ENCODE assay signal across 8 cellular contexts in the genomic region with DNA sequence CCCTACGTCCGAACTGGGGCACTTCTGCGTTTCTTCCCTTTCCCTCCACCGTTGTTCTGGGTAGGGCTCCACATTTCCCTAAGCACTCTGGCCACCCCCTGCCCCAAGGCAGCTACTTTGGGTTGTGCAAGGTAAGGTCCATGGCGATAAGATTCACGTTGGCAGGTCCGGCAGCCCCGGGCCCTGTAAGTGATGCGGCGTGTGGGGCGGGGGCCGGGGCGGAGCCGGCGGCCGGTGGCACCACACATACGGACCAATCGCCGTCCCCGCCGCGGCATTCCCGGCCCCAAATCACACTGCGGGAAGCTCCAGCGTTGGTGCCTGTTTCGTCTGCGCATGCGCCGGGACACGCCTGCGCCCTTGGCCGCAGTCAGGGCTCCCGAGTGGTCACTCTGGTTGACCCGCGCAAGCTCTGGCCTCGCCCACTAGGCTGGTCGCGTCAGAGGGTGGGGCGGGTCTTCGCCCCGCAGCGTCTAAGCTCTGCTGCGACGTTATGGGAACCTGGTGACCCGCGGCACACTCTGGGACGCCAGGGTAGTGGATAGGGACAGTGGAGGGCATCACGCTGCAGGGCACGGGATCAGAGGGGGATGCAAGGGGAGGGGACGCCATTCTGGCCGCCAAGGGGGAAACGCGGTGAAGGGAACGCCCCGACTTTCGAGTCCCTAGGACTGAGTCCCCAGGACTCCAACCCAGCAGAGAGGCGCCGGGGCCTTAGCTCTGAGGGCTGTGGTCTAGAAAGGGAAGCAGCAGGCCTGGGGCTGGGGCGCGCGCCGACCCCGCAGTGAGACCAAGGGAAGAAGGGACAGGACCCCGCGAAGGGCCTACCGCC. TPM values are rescaled to one million over a fixed set of nuclear protein-coding genes. Genes with fewer than 3 reads are reported as not detected.
A peak's percentile ranks its signal among the peaks of the same experiment; 100 is the strongest.
DNase-seq lines count a peak whose midpoint lies in the region; ATAC-seq and TF ChIP-seq lines count a peak whose summit lies in the region.

No MANE protein-coding gene starts in this region.

- peak; percentile 75 for DNase-seq in GM04503 (ENCODE audit: low read depth)
- peak; percentile 99 for DNase-seq in H7
- peak; percentile 97 for DNase-seq in M059J (ENCODE audit: low read depth)
- DNase-seq in SJCRH30 = peak; percentile 94 to 95
- peak; percentile 97 for DNase-seq in astrocyte of the spinal cord (ENCODE audit: low read depth, low spot score)
- DNase-seq in right cardiac atrium = peak; percentile 98 to 100 (median 99)
- DNase-seq in posterior cingulate gyrus = peak; percentile 93 to 99 (median 96)
- no peak for DNase-seq in OCI-M2 (lab: John Stamatoyannopoulos, UW; ENCODE audit: unreplicated experiment)

- H3K4me3 ChIP-seq in H7 (ENCODE audit: insufficient read depth, low read depth, low read length) = peak overlapping the region; percentile 99
- peak overlapping the region; percentile 72 for H3K4me3 ChIP-seq in SJCRH30
- H3K4me3 ChIP-seq in astrocyte of the spinal cord (ENCODE audit: low read depth, low read length) = peak overlapping the region; percentile 76
- peak overlapping the region; percentile 32 for H3K4me3 ChIP-seq in right cardiac atrium (ENCODE audit: low read length)

- H3K27me3 ChIP-seq in H7 (ENCODE audit: control insufficient read depth, insufficient read depth, low read length) (no peaks in the 10 kb centered on the region), SJCRH30 (no peaks in the 10 kb centered on the region), right cardiac atrium (ENCODE audit: control insufficient read depth, insufficient read depth) (no peaks in the 10 kb centered on the region)

- intact Hi-C loops in right cardiac atrium (cut with DNase I) = loop anchor here in 1 of 4 donors (10.0 kb wide), 1 partner anchor 50 kb away; no protein-coding TSS in a partner anchor
- intact Hi-C loops in posterior cingulate gyrus (cut with DNase I) = loop anchor here (5.0 kb wide), 1 partner anchor 77 kb away; the partner anchor contains the start of gene FADS3

- H3K27ac ChIP-seq in SJCRH30 (peak overlapping the region; percentile 80), right cardiac atrium (ENCODE audit: low read length) (peak overlapping the region; percentile 91)

- under 1% methylated on average over 66 of the region's 66 CpGs for WGBS in right cardiac atrium

- in situ Hi-C loops in astrocyte of the spinal cord (cut with HindIII; ENCODE audit: low sequenced_read_pairs) = no loop called here

- ATAC-seq in right cardiac atrium = peak; percentile 96 to 97

- peaks cover 26% of the 10 kb centered on the region for H3K36me3 ChIP-seq in H7 (replicated peaks; ENCODE audit: control insufficient read depth, insufficient read depth, low read length)
- peaks cover 29% of the 10 kb centered on the region for H3K36me3 ChIP-seq in SJCRH30

- TF ChIP-seq CTCF in astrocyte of the spinal cord (IDR thresholded peaks at IDR 0.05; ENCODE audit: low read depth, low read length) = no peak

- H3K4me1 ChIP-seq in SJCRH30 (no peaks in the 10 kb centered on the region), right cardiac atrium (ENCODE audit: control insufficient read depth, insufficient read depth, low read length) (no peaks in the 10 kb centered on the region)

- H3K9me3 ChIP-seq in SJCRH30 (replicated peaks) = no peaks in the 10 kb centered on the region
- no peaks in the 10 kb centered on the region for H3K9me3 ChIP-seq in right cardiac atrium (ENCODE audit: control insufficient read depth, low read length)

RNA-seq across cellular contexts. Expression of gene FADS1, which starts 1.6 kb away (rescaled TPM):
- total RNA-seq in H7 (2014; rRNA removed; shearing (Covaris generic)) = 99.2 and 115 TPM in 2 replicates
- total RNA-seq in M059J (2014; rRNA removed; shearing (Covaris generic)) = 57.7 and 69.5 TPM in 2 replicates
- 94.6 and 105 TPM in 2 replicates for total RNA-seq in SJCRH30 (2014; rRNA removed; shearing (Covaris generic))
- total RNA-seq in right cardiac atrium = 10 to 100 TPM; 41.3 to 45.7 (median 43.3) TPM
- 27.6 TPM for polyA plus RNA-seq in right cardiac atrium

RNA-seq across cellular contexts. Expression of gene FADS2, which starts 12.9 kb away (rescaled TPM):
- 176 and 225 TPM in 2 replicates for total RNA-seq in H7 (2014; rRNA removed; shearing (Covaris generic))
- 224 and 254 TPM in 2 replicates for total RNA-seq in M059J (2014; rRNA removed; shearing (Covaris generic))
- 13.3 and 14.2 TPM in 2 replicates for total RNA-seq in SJCRH30 (2014; rRNA removed; shearing (Covaris generic))
- total RNA-seq in right cardiac atrium = 10 to 100 TPM; 16.4 to 38.1 (median 31.1) TPM
- polyA plus RNA-seq in right cardiac atrium = 30.6 TPM

RNA-seq across cellular contexts. Expression of gene FEN1, which starts 22.5 kb away (rescaled TPM):
- total RNA-seq in H7 (2014; rRNA removed; shearing (Covaris generic)) = 103 and 119 TPM in 2 replicates
- total RNA-seq in M059J (2014; rRNA removed; shearing (Covaris generic)) = 106 and 150 TPM in 2 replicates
- 87.3 and 92.0 TPM in 2 replicates for total RNA-seq in SJCRH30 (2014; rRNA removed; shearing (Covaris generic))
- 1 to 10 TPM; 4.6 to 5.4 (median 5.1) TPM for total RNA-seq in right cardiac atrium
- 4.6 TPM for polyA plus RNA-seq in right cardiac atrium

RNA-seq across cellular contexts. Expression of gene TMEM258, which starts 22.8 kb away (rescaled TPM):
- total RNA-seq in H7 (2014; rRNA removed; shearing (Covaris generic)) = 263 and 296 TPM in 2 replicates
- total RNA-seq in M059J (2014; rRNA removed; shearing (Covaris generic)) = 87.6 and 166 TPM in 2 replicates
- 95.5 and 123 TPM in 2 replicates for total RNA-seq in SJCRH30 (2014; rRNA removed; shearing (Covaris generic))
- 100 to 1,000 TPM; 107 to 113 (median 111) TPM for total RNA-seq in right cardiac atrium
- 170 TPM for polyA plus RNA-seq in right cardiac atrium

Comparison
In these comparisons a context has a peak if more than half of its experiments do, and no peak if none do; other contexts are left out.
1. H3K4me3 ChIP-seq: peak in every context shown above with its lines; median percentile 99 in H7; 76 in astrocyte of the spinal cord; 72 in SJCRH30; 32 in right cardiac atrium.
2. RNA of gene FEN1, which starts 22.5 kb away (total RNA-seq): 106 to 150 TPM in M059J, 103 to 119 TPM in H7 and 87.3 to 92.0 TPM in SJCRH30; 4.6 to 5.4 TPM in right cardiac atrium; every median in the first group is over 10 times any median in the second.